ENCODE assay signal across 16 cellular contexts in the genomic region with DNA sequence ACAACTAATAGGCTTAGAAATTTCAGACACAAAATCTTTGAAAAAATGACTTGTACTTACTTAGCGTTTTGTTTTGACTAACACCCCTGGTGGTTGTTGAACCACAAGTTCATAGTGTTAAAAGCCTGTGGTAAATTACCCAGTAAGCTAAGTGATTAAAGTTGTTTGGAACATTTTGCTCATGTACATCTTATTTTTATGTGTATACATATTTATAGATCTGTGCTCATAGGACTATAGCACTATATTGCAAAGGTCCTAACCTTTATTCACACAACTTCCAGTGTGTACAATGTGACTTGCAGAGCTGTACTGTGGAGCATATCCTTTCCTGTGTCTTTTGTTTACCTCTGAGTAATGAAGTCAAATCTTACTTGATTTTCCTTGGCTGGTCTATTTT.
"Had no signal": no experiment of that assay in that cellular context is flagged by ENCODE, and none has a peak within 500 bp of the region (broad histone marks: within the 10 kb centered on the region; RNA-seq: fewer than 3 reads in every experiment).

No MANE protein-coding gene starts in this region.

- H3K27me3 ChIP-seq: ascending aorta, ovary, stomach had no signal

- H3K27me3 Mint-ChIP-seq: activated naive CD8-positive, alpha-beta T cell had no signal

- H3K36me3 ChIP-seq: ovary had no signal

- H3K9me3 Mint-ChIP-seq: nephron had no signal

- H3K9me3 ChIP-seq: ascending aorta, ovary, stomach, thoracic aorta had no signal

- H3K4me3 ChIP-seq: ascending aorta, ovary, stomach, thoracic aorta had no signal

- H3K4me3 Mint-ChIP-seq: activated naive CD8-positive, alpha-beta T cell; nephron had no signal

- H3K27ac ChIP-seq: ovary, stomach had no signal

- H3K27ac Mint-ChIP-seq: activated naive CD8-positive, alpha-beta T cell; nephron had no signal

- ATAC-seq: left lobe of liver had no signal

- DNase-seq: activated gamma-delta T cell; activated T-cell treated with anti-CD3 and anti-CD28 coated beads for 4 hours; cortex of kidney; head of caudate nucleus; islet precursor cell; mammary epithelial cell; ovary; stimulated activated CD4-positive, alpha-beta T cell treated with anti-CD3 and anti-CD28 coated beads, Interleukin-4, amount 100 ng/mL, for 1 hour; stimulated activated CD8-positive, alpha-beta memory T cell treated with anti-CD3 and anti-CD28 coated beads, Interleukin-4, amount 100 ng/mL, for 48 hours; stomach; T-helper 9 cell had no signal
